ENCODE assay signal across 9 cellular contexts in genomic region chr19:56110515-56111448, GRCh38. TPM values are rescaled to one million over a fixed set of nuclear protein-coding genes. Genes with fewer than 3 reads are reported as not detected.
DNase-seq lines count a peak whose midpoint lies in the region; ATAC-seq and TF ChIP-seq lines count a peak whose summit lies in the region.
"Had no signal": no experiment of that assay in that cellular context is flagged by ENCODE, and none has a peak within 500 bp of the region (broad histone marks: within the 10 kb centered on the region; RNA-seq: fewer than 3 reads in every experiment).

No MANE protein-coding gene starts in this region.

- peaks cover 32% of the 10 kb centered on the region for H3K36me3 ChIP-seq in mesodermal cell (ENCODE audit: control insufficient read depth, insufficient read depth, low read length)
- H3K36me3 ChIP-seq in uterus = no peaks in the 10 kb centered on the region

- ATAC-seq in GM21825 (IDR thresholded peaks at IDR 0.05; ENCODE audit: unreplicated experiment) = no peak

- peak overlapping the region; percentile 65 for H3K27ac ChIP-seq in cingulate gyrus (ENCODE audit: low read depth, low read length)
- H3K27ac ChIP-seq in mesodermal cell (ENCODE audit: low read depth, low read length, severe bottlenecking) = peak overlapping the region; percentile 69
- peak overlapping the region; percentile 14 to 66 for H3K27ac ChIP-seq in uterus

- H3K9me3 Mint-ChIP-seq in activated CD4-positive, alpha-beta T cell treated with anti-CD3 and anti-CD28 coated beads, Interleukin-2, amount 10 ng/mL, durations not matched to agents 7 days and 5 days = no peaks in the 10 kb centered on the region

- POLR2A ChIA-PET in activated CD4-positive, alpha-beta T cell treated with anti-CD3 and anti-CD28 coated beads, Interleukin-2, amount 10 ng/mL, durations not matched to agents 7 days and 5 days (lab: Charles Lee) = interaction anchor here (0.7 kb wide), 1 partner anchor 54 kb away, joined by 3 read pairs; no protein-coding TSS in a partner anchor

- H3K27me3 ChIP-seq in uterus = no peaks in the 10 kb centered on the region

- H3K27me3 Mint-ChIP-seq in activated CD4-positive, alpha-beta T cell treated with anti-CD3 and anti-CD28 coated beads, Interleukin-2, amount 10 ng/mL, durations not matched to agents 7 days and 5 days = no peaks in the 10 kb centered on the region

- peak overlapping the region; percentile 90 for H3K27ac Mint-ChIP-seq in activated CD4-positive, alpha-beta T cell treated with anti-CD3 and anti-CD28 coated beads, Interleukin-2, amount 10 ng/mL, durations not matched to agents 7 days and 5 days

- CTCF ChIA-PET in activated CD4-positive, alpha-beta T cell treated with anti-CD3 and anti-CD28 coated beads, Interleukin-2, amount 10 ng/mL, durations not matched to agents 7 days and 5 days (lab: Charles Lee) = interaction anchor here (0.6 to 1.1 kb wide), 2 partner anchors 11 to 53 kb away, joined by 3 read pairs; no protein-coding TSS in a partner anchor

- H3K36me3 Mint-ChIP-seq in activated CD4-positive, alpha-beta T cell treated with anti-CD3 and anti-CD28 coated beads, Interleukin-2, amount 10 ng/mL, durations not matched to agents 7 days and 5 days (ENCODE audit: low read depth) = peaks cover 7% of the 10 kb centered on the region

- TF ChIP-seq POLR2A in uterus (IDR thresholded peaks at IDR 0.05) = no peak

- TF ChIP-seq CTCF in uterus (IDR thresholded peaks at IDR 0.05) = no peak

- DNase-seq in activated CD4-positive, alpha-beta T cell treated with anti-CD3 and anti-CD28 coated beads, Interleukin-2, amount 10 ng/mL, durations not matched to agents 7 days and 5 days = no peak
- no peak for DNase-seq in activated CD4-positive, alpha-beta T cell treated with anti-CD3 and anti-CD28 coated beads, Interleukin-2, amount 50 U/mL, for 1 hour
- no peak for DNase-seq in uterus
- DNase-seq in HCEC 1CT = no peak
- no peak for DNase-seq in DMS114 treated with DMSO at 0.1 percent for 48 hours (lab: John Stamatoyannopoulos, UW; ENCODE audit: unreplicated experiment)
- DNase-seq: DMS79 treated with DMSO at 0.1 percent for 48 hours had no signal

- WGBS in mesodermal cell (ENCODE audit: insufficient coverage in 2 of 2), 2 experiments = 70 to 83% methylated on average over 3 to 6 of the region's 12 CpGs

- H3K9me3 ChIP-seq in mesodermal cell (ENCODE audit: control insufficient read depth, low read length) = no peaks in the 10 kb centered on the region
- H3K9me3 ChIP-seq in uterus = no peaks in the 10 kb centered on the region

- peaks cover 68% of the 10 kb centered on the region for H3K4me1 Mint-ChIP-seq in activated CD4-positive, alpha-beta T cell treated with anti-CD3 and anti-CD28 coated beads, Interleukin-2, amount 10 ng/mL, durations not matched to agents 7 days and 5 days

- no peak overlapping the region for H3K4me3 ChIP-seq in mesodermal cell (ENCODE audit: extremely low read depth, insufficient read depth, low read length, poor library complexity, severe bottlenecking)
- no peak overlapping the region for H3K4me3 ChIP-seq in uterus

- intact Hi-C loops in uterus (cut with DNase I; ENCODE audit: low total_unique reads) = no loop called here

- H3K4me1 ChIP-seq in mesodermal cell (ENCODE audit: control insufficient read depth, insufficient read depth, low read length, poor library complexity, severe bottlenecking) (peaks cover 36% of the 10 kb centered on the region), uterus (peaks cover 0 to 47% of the 10 kb centered on the region in 2 donors)

- no peak overlapping the region for H3K4me3 Mint-ChIP-seq in activated CD4-positive, alpha-beta T cell treated with anti-CD3 and anti-CD28 coated beads, Interleukin-2, amount 10 ng/mL, durations not matched to agents 7 days and 5 days

RNA-seq across cellular contexts. Expression of gene ZNF787, which starts 10.3 kb away (rescaled TPM):
- total RNA-seq in activated CD4-positive, alpha-beta T cell treated with anti-CD3 and anti-CD28 coated beads, Interleukin-2, amount 10 ng/mL, durations not matched to agents 7 days and 5 days = 10 to 100 TPM; 34.3 to 35.4 TPM
- 30.1 TPM for polyA plus RNA-seq in mesodermal cell (2013, experiment 1 of 2)
- 25.7 TPM for polyA plus RNA-seq in mesodermal cell (2013, experiment 2 of 2)
- total RNA-seq in uterus = 10 to 100 TPM in 2 of 4 donors, 1 to 10 TPM in 1, not detected in 1; 3.3 to 32.1 (median 21.5) TPM

RNA-seq across cellular contexts. Expression of gene ZNF444, which starts 30.3 kb away (rescaled TPM):
- total RNA-seq in activated CD4-positive, alpha-beta T cell treated with anti-CD3 and anti-CD28 coated beads, Interleukin-2, amount 10 ng/mL, durations not matched to agents 7 days and 5 days = 10 to 100 TPM; 26.5 to 34.6 TPM
- polyA plus RNA-seq in mesodermal cell (2013, experiment 1 of 2) = 36.4 TPM
- polyA plus RNA-seq in mesodermal cell (2013, experiment 2 of 2) = 25.0 TPM
- 10 to 100 TPM in 3 of 4 donors, 1 to 10 TPM in 1; 5.3 to 38.9 (median 21.0) TPM for total RNA-seq in uterus
